ENCODE assay signal across 8 cellular contexts in genomic region chr3:183637106-183637486, GRCh38. TPM values are rescaled to one million over a fixed set of nuclear protein-coding genes. Genes with fewer than 3 reads are reported as not detected.
DNase-seq lines count a peak whose midpoint lies in the region; ATAC-seq, FAIRE-seq and TF ChIP-seq lines count a peak whose summit lies in the region.

No MANE protein-coding gene starts in this region.

- no peak overlapping the region for H3K14ac ChIP-seq in neuronal stem cell (ENCODE audit: low read length)

- no peaks in the 10 kb centered on the region for H4K20me1 ChIP-seq in OCI-LY1 (ENCODE audit: insufficient read depth, low read length)

- H2BK120ac ChIP-seq in neuronal stem cell (ENCODE audit: low read depth, low read length), result no peak overlapping the region

- H2AFZ ChIP-seq in OCI-LY1 (ENCODE audit: low read length) (no peak overlapping the region), neuronal stem cell (ENCODE audit: low read length) (peak overlapping the region; percentile 89)

- peak overlapping the region; percentile 80 for H3K4me3 ChIP-seq in CD4-positive, CD25-positive, alpha-beta regulatory T cell (ENCODE audit: low read depth, low read length)
- peak overlapping the region; percentile 85 for H3K4me3 ChIP-seq in OCI-LY1 (ENCODE audit: low read depth, low read length, poor library complexity, severe bottlenecking)
- H3K4me3 ChIP-seq in neuronal stem cell (ENCODE audit: low read length in 2 of 2), result peak overlapping the region; percentile 64 to 87

- peaks cover 10% of the 10 kb centered on the region for H3K36me3 Mint-ChIP-seq in CD4-positive, CD25-positive, alpha-beta regulatory T cell

- H2BK15ac ChIP-seq in neuronal stem cell (ENCODE audit: low read length), result no peak overlapping the region

- no peaks in the 10 kb centered on the region for H3K9me3 ChIP-seq in CD4-positive, CD25-positive, alpha-beta regulatory T cell (ENCODE audit: control insufficient read depth in 2 of 2, low read length in 2 of 2)
- H3K9me3 ChIP-seq in OCI-LY1 (ENCODE audit: low read length) (no peaks in the 10 kb centered on the region), neuronal stem cell (replicated peaks in 1 of 2; ENCODE audit: control insufficient read depth in 2 of 2, insufficient read depth in 1 of 2, low read depth in 1 of 2, low read length in 2 of 2) (no peaks in the 10 kb centered on the region)

- no peak overlapping the region for H4K91ac ChIP-seq in neuronal stem cell (ENCODE audit: low read depth, low read length, poor library complexity)

- no peaks in the 10 kb centered on the region for H3K9me2 ChIP-seq in OCI-LY1 (ENCODE audit: low read depth, low read length)

- FAIRE-seq in endometrium (lab: Jason Lieb, UNC), result peak; percentile 72

- H3K27me3 Mint-ChIP-seq in CD4-positive, CD25-positive, alpha-beta regulatory T cell, result no peaks in the 10 kb centered on the region

- TF ChIP-seq CTCF in OCI-LY1 (IDR thresholded peaks at IDR 0.05; ENCODE audit: low read length), result no peak

- H2BK5ac ChIP-seq in neuronal stem cell (ENCODE audit: low read length), result no peak overlapping the region

- peak overlapping the region; percentile 52 to 96 (median 95) for H3K27ac Mint-ChIP-seq in CD4-positive, CD25-positive, alpha-beta regulatory T cell

- H4K8ac ChIP-seq in neuronal stem cell (ENCODE audit: low read depth, low read length), result no peak overlapping the region

- peak overlapping the region; percentile 93 for H3K23ac ChIP-seq in neuronal stem cell (ENCODE audit: low read depth, low read length, poor library complexity)

- peaks cover 47% of the 10 kb centered on the region for H3K79me2 ChIP-seq in OCI-LY1 (ENCODE audit: insufficient read depth, low read length)

- H3K36me3 ChIP-seq in CD4-positive, CD25-positive, alpha-beta regulatory T cell (ENCODE audit: control insufficient read depth, insufficient read depth, low read length), result no peaks in the 10 kb centered on the region
- H3K36me3 ChIP-seq in OCI-LY1 (ENCODE audit: insufficient read depth, low read length) (no peaks in the 10 kb centered on the region), neuronal stem cell (replicated peaks in 1 of 2; ENCODE audit: control insufficient read depth in 2 of 2, insufficient read depth in 2 of 2, low read length in 2 of 2) (no peaks in the 10 kb centered on the region)

- H3K9me3 Mint-ChIP-seq in CD4-positive, CD25-positive, alpha-beta regulatory T cell, result no peaks in the 10 kb centered on the region

- no CpG with 5 or more reads among the region's 6 CpGs for WGBS in neuronal stem cell (ENCODE audit: extremely low coverage in 2 of 2, insufficient read length in 2 of 2, insufficient replicate concordance in 1 of 2), 2 donors

- H3F3A ChIP-seq in OCI-LY1 (ENCODE audit: insufficient read depth, low read length), result no peaks in the 10 kb centered on the region

- peaks cover 22% of the 10 kb centered on the region for H3K4me1 ChIP-seq in CD4-positive, CD25-positive, alpha-beta regulatory T cell (ENCODE audit: control insufficient read depth, insufficient read depth, low read length, poor library complexity, severe bottlenecking)
- peaks cover 29% of the 10 kb centered on the region for H3K4me1 ChIP-seq in OCI-LY1 (ENCODE audit: insufficient read depth, low read length, severe bottlenecking)
- H3K4me1 ChIP-seq in neuronal stem cell (ENCODE audit: control insufficient read depth in 2 of 2, insufficient read depth in 1 of 2, low read depth in 1 of 2, low read length in 2 of 2), result peaks cover 2 to 3% of the 10 kb centered on the region in 2 donors

- H3K4ac ChIP-seq in neuronal stem cell (ENCODE audit: low read length), result no peak overlapping the region

- peak overlapping the region; percentile 92 for H3K4me2 ChIP-seq in OCI-LY1 (ENCODE audit: low read length)
- peak overlapping the region; percentile 76 for H3K4me2 ChIP-seq in neuronal stem cell (ENCODE audit: insufficient read depth, low read length, poor library complexity, severe bottlenecking)

- no peak overlapping the region for H3K18ac ChIP-seq in neuronal stem cell (ENCODE audit: low read length)

- H3K4me3 Mint-ChIP-seq in CD4-positive, CD25-positive, alpha-beta regulatory T cell, result peak overlapping the region; percentile 95 to 100 (median 96)

- H2AK5ac ChIP-seq in neuronal stem cell (ENCODE audit: low read depth, low read length), result no peak overlapping the region

- peak overlapping the region; percentile 96 for H3K27ac ChIP-seq in CD4-positive, CD25-positive, alpha-beta regulatory T cell (ENCODE audit: insufficient read depth, low read length, poor library complexity, severe bottlenecking)
- H3K27ac ChIP-seq in OCI-LY1 (ENCODE audit: low read depth, low read length, poor library complexity, severe bottlenecking), result peak overlapping the region; percentile 93
- peak overlapping the region; percentile 71 for H3K27ac ChIP-seq in neuronal stem cell (replicated peaks; ENCODE audit: low read length)

- H3K79me1 ChIP-seq in neuronal stem cell (ENCODE audit: low read depth, low read length), result peaks cover 4% of the 10 kb centered on the region

- ATAC-seq in CD4-positive, CD25-positive, alpha-beta regulatory T cell (ENCODE audit: low read depth in 2 of 2), result no peak
- ATAC-seq in GM18520 (IDR thresholded peaks at IDR 0.05; ENCODE audit: unreplicated experiment), result no peak

- H3K27me3 ChIP-seq in CD4-positive, CD25-positive, alpha-beta regulatory T cell (ENCODE audit: control insufficient read depth, insufficient read depth, low read length), result no peaks in the 10 kb centered on the region
- H3K27me3 ChIP-seq in OCI-LY1 (ENCODE audit: insufficient read depth, low read length) (no peaks in the 10 kb centered on the region), neuronal stem cell (ENCODE audit: control insufficient read depth in 3 of 3, insufficient read depth in 3 of 3, low read depth in 1 of 3, low read length in 3 of 3) (no peaks in the 10 kb centered on the region)

- DNase-seq in CD4-positive, CD25-positive, alpha-beta regulatory T cell, result no peak
- DNase-seq in neuronal stem cell (ENCODE audit: low spot score), result no peak
- DNase-seq in GDM1 (lab: John Stamatoyannopoulos, UW), result no peak
- DNase-seq in activated CD4-positive, CD25-positive, alpha-beta regulatory T cell treated with anti-CD3 and anti-CD28 coated beads, Interleukin-2, amount 50 U/mL, for 72 hours, result no peak
- no peak for DNase-seq in hepatic stellate cell (ENCODE audit: low spot score)

- peak overlapping the region; percentile 89 for H3K9ac ChIP-seq in OCI-LY1 (ENCODE audit: low read length)
- peak overlapping the region; percentile 91 for H3K9ac ChIP-seq in neuronal stem cell (ENCODE audit: low read depth, low read length, poor library complexity)

- no peak overlapping the region for H2BK12ac ChIP-seq in neuronal stem cell (ENCODE audit: low read length)

- peaks cover 23 to 50% (median 34%) of the 10 kb centered on the region in 4 donors for H3K4me1 Mint-ChIP-seq in CD4-positive, CD25-positive, alpha-beta regulatory T cell

RNA-seq across cellular contexts. Expression of gene KLHL24, which starts 1.7 kb away (rescaled TPM):
- total RNA-seq in CD4-positive, CD25-positive, alpha-beta regulatory T cell, result 144 TPM
- polyA plus RNA-seq in CD4-positive, CD25-positive, alpha-beta regulatory T cell, result 10 to 100 TPM; 37.0 to 72.4 (median 62.9) TPM
- 24.1 TPM for polyA plus RNA-seq in neuronal stem cell (2013, experiment 1 of 2)
- 25.1 TPM for polyA plus RNA-seq in neuronal stem cell (2013, experiment 2 of 2)
